In genomic region chr4:48296330-48296729, GRCh38 we compare ENCODE assay signal across 9 cellular contexts. TPM values are rescaled to one million over a fixed set of nuclear protein-coding genes. Genes with fewer than 3 reads are reported as not detected.
A peak's percentile ranks its signal among the peaks of the same experiment; 100 is the strongest.
DNase-seq lines count a peak whose midpoint lies in the region; ATAC-seq and TF ChIP-seq lines count a peak whose summit lies in the region.
"Had no signal": no experiment of that assay in that cellular context is flagged by ENCODE, and none has a peak within 500 bp of the region (broad histone marks: within the 10 kb centered on the region; RNA-seq: fewer than 3 reads in every experiment).

No MANE protein-coding gene starts in this region.

- no peak overlapping the region for H3K27ac Mint-ChIP-seq in activated CD4-positive, alpha-beta T cell treated with anti-CD3 and anti-CD28 coated beads for 36 hours
- no peak overlapping the region for H3K27ac Mint-ChIP-seq in activated CD4-positive, alpha-beta T cell treated with anti-CD3 and anti-CD28 coated beads, Interleukin-2, amount 10 ng/mL, durations not matched to agents 24 days and 14 days
- peak overlapping the region; percentile 67 to 79 for H3K27ac Mint-ChIP-seq in natural killer cell

- no peaks in the 10 kb centered on the region for H3K27me3 ChIP-seq in HCT116 (ENCODE audit: insufficient read depth, low read length)
- H3K27me3 ChIP-seq in lower lobe of right lung (ENCODE audit: low read depth) = no peaks in the 10 kb centered on the region

- H3K4me1 ChIP-seq in HCT116 (ENCODE audit: control insufficient read depth in 1 of 2, insufficient read depth in 2 of 2, low read length in 2 of 2) (no peaks in the 10 kb centered on the region), lower lobe of right lung (no peaks in the 10 kb centered on the region)

- no peak for TF ChIP-seq RAD21 in HCT116 (IDR thresholded peaks at IDR 0.05; ENCODE audit: low read depth)

- CTCF ChIA-PET in activated CD4-positive, alpha-beta T cell treated with anti-CD3 and anti-CD28 coated beads for 36 hours (lab: Charles Lee) = interaction anchor here (0.7 to 2.2 kb wide), 5 partner anchors 8 to 274 kb away, joined by 3 to 6 read pairs (median 4); no protein-coding TSS in a partner anchor
- CTCF ChIA-PET in HCT116 (lab: Charles Lee) = no interaction called here

- H3K27ac ChIP-seq in HCT116 (ENCODE audit: low read depth, low read length) (no peak overlapping the region), lower lobe of right lung (no peak overlapping the region)

- peaks cover 7% of the 10 kb centered on the region for H3K4me1 Mint-ChIP-seq in activated CD4-positive, alpha-beta T cell treated with anti-CD3 and anti-CD28 coated beads for 36 hours
- peaks cover 3% of the 10 kb centered on the region for H3K4me1 Mint-ChIP-seq in activated CD4-positive, alpha-beta T cell treated with anti-CD3 and anti-CD28 coated beads, Interleukin-2, amount 10 ng/mL, durations not matched to agents 24 days and 14 days
- peaks cover 13 to 15% of the 10 kb centered on the region in 2 donors for H3K4me1 Mint-ChIP-seq in natural killer cell

- H3K27me3 Mint-ChIP-seq in activated CD4-positive, alpha-beta T cell treated with anti-CD3 and anti-CD28 coated beads for 36 hours = no peaks in the 10 kb centered on the region
- H3K27me3 Mint-ChIP-seq in activated CD4-positive, alpha-beta T cell treated with anti-CD3 and anti-CD28 coated beads, Interleukin-2, amount 10 ng/mL, durations not matched to agents 24 days and 14 days = peaks cover 4% of the 10 kb centered on the region
- H3K27me3 Mint-ChIP-seq in natural killer cell (ENCODE audit: low read depth in 2 of 2) = no peaks in the 10 kb centered on the region

- POLR2A ChIA-PET in activated CD4-positive, alpha-beta T cell treated with anti-CD3 and anti-CD28 coated beads for 36 hours (lab: Charles Lee) = interaction anchor here (0.6 kb wide), 1 partner anchor 174 kb away, joined by 3 read pairs; no protein-coding TSS in a partner anchor
- POLR2A ChIA-PET in HCT116 (lab: Charles Lee) = no interaction called here

- TF ChIP-seq POLR2A in HCT116 (IDR thresholded peaks at IDR 0.05; ENCODE audit: borderline replicate concordance, extremely low read depth, insufficient read depth, insufficient read length) = no peak

- DNase-seq in activated CD4-positive, alpha-beta T cell treated with anti-CD3 and anti-CD28 coated beads for 36 hours = peak; percentile 19
- DNase-seq in activated CD4-positive, alpha-beta T cell treated with anti-CD3 and anti-CD28 coated beads, Interleukin-2, amount 10 ng/mL, durations not matched to agents 24 days and 14 days = no peak
- DNase-seq in HCT116 (ENCODE audit: low read depth, low spot score) (no peak), natural killer cell (no peak), hypothalamus (lab: John Stamatoyannopoulos, UW) (no peak), EL (no peak), lower lobe of right lung (no peak)

- H3K9me3 ChIP-seq in HCT116 (ENCODE audit: control insufficient read depth in 1 of 2, insufficient read depth in 1 of 2, low read depth in 1 of 2, low read length in 2 of 2) = no peaks in the 10 kb centered on the region
- H3K9me3 ChIP-seq in lower lobe of right lung = no peaks in the 10 kb centered on the region

- H3K4me3 Mint-ChIP-seq in activated CD4-positive, alpha-beta T cell treated with anti-CD3 and anti-CD28 coated beads for 36 hours = no peak overlapping the region
- H3K4me3 Mint-ChIP-seq in activated CD4-positive, alpha-beta T cell treated with anti-CD3 and anti-CD28 coated beads, Interleukin-2, amount 10 ng/mL, durations not matched to agents 24 days and 14 days = no peak overlapping the region
- peak overlapping the region; percentile 73 for H3K4me3 Mint-ChIP-seq in natural killer cell

- H3K4me3 ChIP-seq in HCT116 (replicated peaks in 1 of 2; ENCODE audit: low read depth in 1 of 2, low read length in 2 of 2) (no peak overlapping the region), lower lobe of right lung (no peak overlapping the region)

- no TSS peak for BruUV-seq in HCT116 (replicated peaks; lab: Mats Ljungman, UMichigan)

- peak; percentile 44 for ATAC-seq in activated CD4-positive, alpha-beta T cell treated with anti-CD3 and anti-CD28 coated beads for 36 hours
- ATAC-seq in HCT116 (0 out of 2 replicates have a peak, but pooled peaks have one; percentile 36), HG03521 (IDR thresholded peaks at IDR 0.05; ENCODE audit: unreplicated experiment) (peak; percentile 88), natural killer cell (peak; percentile 88 to 96 (median 90)), lower lobe of right lung (no peak)

- H3K9ac ChIP-seq in HCT116 (ENCODE audit: low read length) = no peak overlapping the region

- H3K79me2 ChIP-seq in HCT116 (ENCODE audit: insufficient read depth, low read length) = no peaks in the 10 kb centered on the region

- H3K36me3 ChIP-seq in HCT116 (ENCODE audit: control insufficient read depth in 1 of 2, insufficient read depth in 2 of 2, low read length in 2 of 2) (no peaks in the 10 kb centered on the region), lower lobe of right lung (no peaks in the 10 kb centered on the region)

- H3K9me3 Mint-ChIP-seq in activated CD4-positive, alpha-beta T cell treated with anti-CD3 and anti-CD28 coated beads for 36 hours (ENCODE audit: low read depth) = no peaks in the 10 kb centered on the region
- H3K9me3 Mint-ChIP-seq in activated CD4-positive, alpha-beta T cell treated with anti-CD3 and anti-CD28 coated beads, Interleukin-2, amount 10 ng/mL, durations not matched to agents 24 days and 14 days = no peaks in the 10 kb centered on the region
- no peaks in the 10 kb centered on the region for H3K9me3 Mint-ChIP-seq in natural killer cell

- H3K9me2 ChIP-seq in HCT116 (ENCODE audit: insufficient read depth) = no peaks in the 10 kb centered on the region

- intact Hi-C loops in activated CD4-positive, alpha-beta T cell treated with anti-CD3 and anti-CD28 coated beads for 36 hours (cut with DNase I, micrococcal nuclease) = no loop called here
- intact Hi-C loops in activated CD4-positive, alpha-beta T cell treated with anti-CD3 and anti-CD28 coated beads, Interleukin-2, amount 10 ng/mL, durations not matched to agents 24 days and 14 days (cut with micrococcal nuclease) = no loop called here
- intact Hi-C loops in HCT116 (cut with micrococcal nuclease) (no loop called here), natural killer cell (cut with micrococcal nuclease) (no loop called here), lower lobe of right lung (cut with DNase I) (no loop called here)

- no peaks in the 10 kb centered on the region for H4K20me1 ChIP-seq in HCT116 (ENCODE audit: insufficient read depth)

- no peak overlapping the region for H2AFZ ChIP-seq in HCT116 (ENCODE audit: low read depth, low read length, poor library complexity, severe bottlenecking)

- H3K4me2 ChIP-seq in HCT116 (ENCODE audit: low read length) = no peak overlapping the region

- no peaks in the 10 kb centered on the region for H3K36me3 Mint-ChIP-seq in activated CD4-positive, alpha-beta T cell treated with anti-CD3 and anti-CD28 coated beads for 36 hours (ENCODE audit: low read depth)
- no peaks in the 10 kb centered on the region for H3K36me3 Mint-ChIP-seq in activated CD4-positive, alpha-beta T cell treated with anti-CD3 and anti-CD28 coated beads, Interleukin-2, amount 10 ng/mL, durations not matched to agents 24 days and 14 days (ENCODE audit: low read depth)
- no peaks in the 10 kb centered on the region for H3K36me3 Mint-ChIP-seq in natural killer cell

- TF ChIP-seq CTCF in HCT116 (IDR thresholded peaks at IDR 0.05 in 2 of 3, conservative IDR thresholded peaks at IDR 0.05 in 1 of 3; ENCODE audit: borderline replicate concordance in 1 of 3, insufficient read depth in 1 of 3, low read depth in 2 of 3, low read length in 2 of 3) (no peak), natural killer cell (IDR thresholded peaks at IDR 0.05) (no peak), lower lobe of right lung (IDR thresholded peaks at IDR 0.05) (no peak)

- RAD21 ChIA-PET in HCT116 (lab: Charles Lee; ENCODE audit: low non-redundant PET in 1 of 2, low total read pairs in 2 of 2, uncharacterized antibody in 2 of 2, unreplicated experiment in 2 of 2) = no interaction called here

TF ChIP-seq in HCT116, 20 proteins besides CTCF, POLR2A, EP300 and RAD21 (continues in another document):
- TF ChIP-seq CEBPB (IDR thresholded peaks at IDR 0.05; ENCODE audit: low read depth) = no peak
- no peak for TF ChIP-seq SRF (IDR thresholded peaks at IDR 0.05; ENCODE audit: low read depth)
- TF ChIP-seq EGR1 (IDR thresholded peaks at IDR 0.05; ENCODE audit: low read depth) = no peak
- no peak for TF ChIP-seq EZH2phosphoT487 (IDR thresholded peaks at IDR 0.05; ENCODE audit: borderline replicate concordance)
- TF ChIP-seq ATF3 (IDR thresholded peaks at IDR 0.05) = no peak
- no peak for TF ChIP-seq POLR2AphosphoS5 (IDR thresholded peaks at IDR 0.05; ENCODE audit: low read depth, low read length)
- no peak for TF ChIP-seq SP1 (IDR thresholded peaks at IDR 0.05; ENCODE audit: low read depth)

RNA-seq across cellular contexts. Expression of gene TEC, which starts 26.7 kb away (rescaled TPM):
- 1 to 10 TPM; 3.5 to 4.3 TPM for total RNA-seq in activated CD4-positive, alpha-beta T cell treated with anti-CD3 and anti-CD28 coated beads for 36 hours
- 2.7 and 3.0 TPM in 2 replicates for total RNA-seq in activated CD4-positive, alpha-beta T cell treated with anti-CD3 and anti-CD28 coated beads, Interleukin-2, amount 10 ng/mL, durations not matched to agents 24 days and 14 days
- total RNA-seq in HCT116 (2021; ENCODE audit: unreplicated experiment) (4.5 TPM), natural killer cell (1 to 10 TPM; 4.0 to 7.4 (median 4.7) TPM), lower lobe of right lung (7.4 TPM)
- polyA plus RNA-seq in HCT116 (2012) = 2.6 and 3.6 TPM in 2 replicates
- total RNA-seq: A172 had no signal

RNA-seq across cellular contexts. Expression of gene SLAIN2, which starts 45.0 kb away (rescaled TPM):
- 100 to 1,000 TPM in 1 of 2 experiments, 10 to 100 TPM in 1; 55.7 to 140 TPM for total RNA-seq in activated CD4-positive, alpha-beta T cell treated with anti-CD3 and anti-CD28 coated beads for 36 hours
- 77.6 and 80.2 TPM in 2 replicates for total RNA-seq in activated CD4-positive, alpha-beta T cell treated with anti-CD3 and anti-CD28 coated beads, Interleukin-2, amount 10 ng/mL, durations not matched to agents 24 days and 14 days
- total RNA-seq in HCT116 (2021; ENCODE audit: unreplicated experiment) (50.3 TPM), natural killer cell (100 to 1,000 TPM in 1 of 3 donors, 10 to 100 TPM in 2; 76.9 to 103 (median 98.5) TPM), lower lobe of right lung (91.6 TPM)
- 15.3 and 21.5 TPM in 2 replicates for polyA plus RNA-seq in HCT116 (2012)

Comparison
In these comparisons a context has a peak if more than half of its experiments do, and no peak if none do; other contexts are left out.
1. ATAC-seq: peak in activated CD4-positive, alpha-beta T cell treated with anti-CD3 and anti-CD28 coated beads for 36 hours (single experiment), HCT116 (single experiment), HG03521 (single experiment) and natural killer cell (3 of 3); none in lower lobe of right lung (0 of 2).
2. H3K27ac Mint-ChIP-seq: peak in natural killer cell (2 of 2); none in activated CD4-positive, alpha-beta T cell treated with anti-CD3 and anti-CD28 coated beads for 36 hours (single experiment) and activated CD4-positive, alpha-beta T cell treated with anti-CD3 and anti-CD28 coated beads, Interleukin-2, amount 10 ng/mL, durations not matched to agents 24 days and 14 days (single experiment).